Comparison of ENCODE assay signal across 8 cellular contexts in the genomic region with DNA sequence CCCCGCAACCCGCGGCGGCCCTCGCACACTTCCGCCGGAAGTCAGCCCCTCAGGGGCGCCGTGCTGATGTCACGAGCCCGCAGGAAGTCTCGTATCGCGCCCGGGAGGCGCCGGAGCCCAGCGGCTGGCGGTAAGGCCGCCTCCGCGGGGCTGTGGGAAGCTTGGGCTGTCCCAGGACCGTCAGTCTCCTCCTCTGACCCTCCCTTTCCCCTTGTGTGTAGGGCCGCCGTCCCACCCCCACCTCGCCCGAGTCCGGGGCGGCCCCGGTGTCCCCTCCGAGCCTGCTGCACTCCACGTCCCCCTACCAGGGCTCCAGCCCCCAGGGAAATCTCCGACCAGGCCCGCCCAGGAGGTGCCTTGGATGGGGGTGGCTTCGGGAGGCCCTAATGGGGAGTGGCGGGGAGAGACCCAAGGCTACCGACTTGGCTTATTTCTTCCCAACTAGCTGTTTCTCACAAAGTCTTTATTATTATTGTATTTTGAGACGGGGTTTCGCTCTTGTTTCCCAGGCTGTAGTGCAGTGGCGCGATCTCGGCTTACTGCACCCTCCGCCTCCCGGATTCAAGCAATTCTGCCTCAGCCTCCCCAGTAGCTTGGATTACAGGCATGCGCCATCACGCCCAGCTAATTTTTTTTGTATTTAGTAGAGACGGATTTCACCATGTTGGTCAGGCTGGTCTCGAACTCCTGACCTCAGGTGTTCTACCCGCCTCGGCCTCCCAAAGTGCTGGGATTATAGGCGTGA. TPM values are rescaled to one million over a fixed set of nuclear protein-coding genes. Genes with fewer than 3 reads are reported as not detected.
DNase-seq lines count a peak whose midpoint lies in the region; ATAC-seq and TF ChIP-seq lines count a peak whose summit lies in the region.

A gene (plus strand): TSS at position 86 of the 745 bp plus-strand sequence. CDS start 3,108 bp downstream, outside the sequence.

- intact Hi-C loops in PC-9 (cut with micrococcal nuclease; ENCODE audit: unreplicated experiment) = loop anchor here (10.0 kb wide), 1 partner anchor 63 kb away; no protein-coding TSS in a partner anchor

- TF ChIP-seq RAD21 in Ishikawa (IDR thresholded peaks at IDR 0.05; ENCODE audit: low read depth) = no peak

- H3K9me3 ChIP-seq in PC-9 (ENCODE audit: insufficient read depth, low read depth) = no peaks in the 10 kb centered on the region

- CTCF ChIA-PET in PC-9 (lab: Charles Lee) = interaction anchor here (0.5 to 0.6 kb wide), 3 partner anchors 12 to 805 kb away, joined by 3 to 4 read pairs (median 3); a partner anchor contains a TSS

- TF ChIP-seq EP300 in Ishikawa (IDR thresholded peaks at IDR 0.05; ENCODE audit: borderline replicate concordance) = no peak

- ATAC-seq in GM21619 (IDR thresholded peaks at IDR 0.05; ENCODE audit: unreplicated experiment) = peak; percentile 95
- peak; percentile 92 for ATAC-seq in esophagus mucosa

- H3K4me2 ChIP-seq in PC-9 = peak within 1 kb of the TSS; percentile 72

- H3K27ac Mint-ChIP-seq in activated T-cell treated with anti-CD3 and anti-CD28 coated beads, Interleukin-2, amount 50 U/mL, for 24 hours = peak within 1 kb of the TSS; percentile 93

- peaks cover 34% of the 10 kb centered on the region for H3K4me1 Mint-ChIP-seq in activated T-cell treated with anti-CD3 and anti-CD28 coated beads, Interleukin-2, amount 50 U/mL, for 24 hours (ENCODE audit: low read depth)

- H3K4me1 ChIP-seq in PC-9 (replicated peaks; ENCODE audit: insufficient read depth) = peaks cover 17% of the 10 kb centered on the region

- H3K9me3 Mint-ChIP-seq in activated T-cell treated with anti-CD3 and anti-CD28 coated beads, Interleukin-2, amount 50 U/mL, for 24 hours = no peaks in the 10 kb centered on the region

- TF ChIP-seq CTCF in PC-9 (conservative IDR thresholded peaks at IDR 0.05) = 0 out of 2 replicates have a peak, but pooled peaks have one; percentile 19

- H3K27ac ChIP-seq in PC-9 = peak within 1 kb of the TSS; percentile 72

- no peaks in the 10 kb centered on the region for H3K79me2 ChIP-seq in PC-9 (ENCODE audit: low read depth)

- POLR2A ChIA-PET in PC-9 (lab: Charles Lee; ENCODE audit: unreplicated experiment) = interaction anchor here (0.6 kb wide), 1 partner anchor 860 kb away, joined by 3 read pairs; no protein-coding TSS in a partner anchor

- H3K4me3 Mint-ChIP-seq in activated T-cell treated with anti-CD3 and anti-CD28 coated beads, Interleukin-2, amount 50 U/mL, for 24 hours = peak within 1 kb of the TSS; percentile 84

- peaks cover 27% of the 10 kb centered on the region; the same call in 1 of the 2 replicates for H3F3A ChIP-seq in PC-9 (ENCODE audit: insufficient read depth, low read depth)

- no peaks in the 10 kb centered on the region for H4K20me1 ChIP-seq in PC-9 (ENCODE audit: insufficient read depth)

- H2AFZ ChIP-seq in PC-9 = peak within 1 kb of the TSS; percentile 91

- H3K27me3 Mint-ChIP-seq in activated T-cell treated with anti-CD3 and anti-CD28 coated beads, Interleukin-2, amount 50 U/mL, for 24 hours = no peaks in the 10 kb centered on the region

- DNase-seq in DMS153 treated with DMSO at 0.1 percent for 48 hours (lab: John Stamatoyannopoulos, UW; ENCODE audit: unreplicated experiment) (peak; percentile 77), PC-9 (peak; percentile 81 to 92), myocyte (ENCODE audit: low read depth) (peak; percentile 94)
- peak; percentile 92 for DNase-seq in activated T-cell treated with anti-CD3 and anti-CD28 coated beads, Interleukin-2, amount 50 U/mL, for 24 hours
- DNase-seq in stimulated activated CD8-positive, alpha-beta memory T cell treated with anti-CD3 and anti-CD28 coated beads, Interleukin-7, amount 100 ng/mL, for 4 hours (ENCODE audit: low read depth in 2 of 2) = peak; percentile 69 to 88

- peak within 1 kb of the TSS; percentile 82 for H3K4me3 ChIP-seq in PC-9

- no peaks in the 10 kb centered on the region for H3K9me2 ChIP-seq in PC-9 (ENCODE audit: insufficient read depth)

- H3K36me3 Mint-ChIP-seq in activated T-cell treated with anti-CD3 and anti-CD28 coated beads, Interleukin-2, amount 50 U/mL, for 24 hours (ENCODE audit: low read depth) = peaks cover 36% of the 10 kb centered on the region

- no TSS peak for BruUV-seq in PC-9 (replicated peaks; lab: Mats Ljungman, UMichigan)

- no peaks in the 10 kb centered on the region for H3K27me3 ChIP-seq in PC-9 (ENCODE audit: insufficient read depth, low read depth)

- H3K36me3 ChIP-seq in PC-9 (ENCODE audit: low read depth) = peaks cover 7% of the 10 kb centered on the region; the same call in 1 of the 2 replicates

TF ChIP-seq in Ishikawa, 13 proteins besides CTCF, POLR2A, EP300 and RAD21:
- TF ChIP-seq TAF1 (IDR thresholded peaks at IDR 0.05; ENCODE audit: low read depth) (peak; percentile 88), CEBPB (IDR thresholded peaks at IDR 0.05) (no peak), NFIC (IDR thresholded peaks at IDR 0.05) (no peak), FOXM1 (IDR thresholded peaks at IDR 0.05; ENCODE audit: borderline replicate concordance, low read depth) (no peak), CREB1 (IDR thresholded peaks at IDR 0.05; ENCODE audit: low read depth) (peak; percentile 77), ZBTB7A (IDR thresholded peaks at IDR 0.05; ENCODE audit: low read depth) (peak; percentile 78; the same call in 1 of the 2 replicates), YY1 (IDR thresholded peaks at IDR 0.05; ENCODE audit: low read depth) (0 out of 2 replicates have a peak, but pooled peaks have one; percentile 59), EGR1 (IDR thresholded peaks at IDR 0.05) (no peak), TEAD4 (IDR thresholded peaks at IDR 0.05) (no peak), TCF12 (IDR thresholded peaks at IDR 0.05; ENCODE audit: low read depth) (peak; percentile 55; the same call in 1 of the 2 replicates)
- TF ChIP-seq, protein P1, sequence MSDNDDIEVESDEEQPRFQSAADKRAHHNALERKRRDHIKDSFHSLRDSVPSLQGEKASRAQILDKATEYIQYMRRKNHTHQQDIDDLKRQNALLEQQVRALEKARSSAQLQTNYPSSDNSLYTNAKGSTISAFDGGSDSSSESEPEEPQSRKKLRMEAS (IDR thresholded peaks at IDR 0.05) = peak; percentile 49
- TF ChIP-seq, protein P2, sequence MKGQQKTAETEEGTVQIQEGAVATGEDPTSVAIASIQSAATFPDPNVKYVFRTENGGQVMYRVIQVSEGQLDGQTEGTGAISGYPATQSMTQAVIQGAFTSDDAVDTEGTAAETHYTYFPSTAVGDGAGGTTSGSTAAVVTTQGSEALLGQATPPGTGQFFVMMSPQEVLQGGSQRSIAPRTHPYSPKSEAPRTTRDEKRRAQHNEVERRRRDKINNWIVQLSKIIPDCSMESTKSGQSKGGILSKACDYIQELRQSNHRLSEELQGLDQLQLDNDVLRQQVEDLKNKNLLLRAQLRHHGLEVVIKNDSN (IDR thresholded peaks at IDR 0.05) = peak; percentile 46
- TF ChIP-seq, protein P3, sequence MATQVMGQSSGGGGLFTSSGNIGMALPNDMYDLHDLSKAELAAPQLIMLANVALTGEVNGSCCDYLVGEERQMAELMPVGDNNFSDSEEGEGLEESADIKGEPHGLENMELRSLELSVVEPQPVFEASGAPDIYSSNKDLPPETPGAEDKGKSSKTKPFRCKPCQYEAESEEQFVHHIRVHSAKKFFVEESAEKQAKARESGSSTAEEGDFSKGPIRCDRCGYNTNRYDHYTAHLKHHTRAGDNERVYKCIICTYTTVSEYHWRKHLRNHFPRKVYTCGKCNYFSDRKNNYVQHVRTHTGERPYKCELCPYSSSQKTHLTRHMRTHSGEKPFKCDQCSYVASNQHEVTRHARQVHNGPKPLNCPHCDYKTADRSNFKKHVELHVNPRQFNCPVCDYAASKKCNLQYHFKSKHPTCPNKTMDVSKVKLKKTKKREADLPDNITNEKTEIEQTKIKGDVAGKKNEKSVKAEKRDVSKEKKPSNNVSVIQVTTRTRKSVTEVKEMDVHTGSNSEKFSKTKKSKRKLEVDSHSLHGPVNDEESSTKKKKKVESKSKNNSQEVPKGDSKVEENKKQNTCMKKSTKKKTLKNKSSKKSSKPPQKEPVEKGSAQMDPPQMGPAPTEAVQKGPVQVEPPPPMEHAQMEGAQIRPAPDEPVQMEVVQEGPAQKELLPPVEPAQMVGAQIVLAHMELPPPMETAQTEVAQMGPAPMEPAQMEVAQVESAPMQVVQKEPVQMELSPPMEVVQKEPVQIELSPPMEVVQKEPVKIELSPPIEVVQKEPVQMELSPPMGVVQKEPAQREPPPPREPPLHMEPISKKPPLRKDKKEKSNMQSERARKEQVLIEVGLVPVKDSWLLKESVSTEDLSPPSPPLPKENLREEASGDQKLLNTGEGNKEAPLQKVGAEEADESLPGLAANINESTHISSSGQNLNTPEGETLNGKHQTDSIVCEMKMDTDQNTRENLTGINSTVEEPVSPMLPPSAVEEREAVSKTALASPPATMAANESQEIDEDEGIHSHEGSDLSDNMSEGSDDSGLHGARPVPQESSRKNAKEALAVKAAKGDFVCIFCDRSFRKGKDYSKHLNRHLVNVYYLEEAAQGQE (IDR thresholded peaks at IDR 0.05; ENCODE audit: low read depth) = no peak

RNA-seq across cellular contexts. Expression of the gene that starts here (rescaled TPM):
- total RNA-seq in PC-9 (2021) (96.1 and 123 TPM in 2 replicates), esophagus mucosa (23.0 TPM), myocyte (84.3 and 103 TPM in 2 replicates)
- polyA plus RNA-seq in myocyte (2012) = 84.0 TPM

Comparison
In these comparisons a context has a peak if more than half of its experiments do, and no peak if none do; other contexts are left out.
1. Peak in every context shown above with its lines: DNase-seq, ATAC-seq, H3K4me3 ChIP-seq and H3K27ac ChIP-seq.